ENCODE assay signal across 13 cellular contexts in genomic region chr9:113895526-113895925, GRCh38.
"Had no signal": no experiment of that assay in that cellular context is flagged by ENCODE, and none has a peak within 500 bp of the region (broad histone marks: within the 10 kb centered on the region; RNA-seq: fewer than 3 reads in every experiment).

No MANE protein-coding gene starts in this region.

- H3K4me3 ChIP-seq: body of pancreas, skin epidermis, tibial artery had no signal

- DNase-seq: activated naive CD4-positive, alpha-beta T cell treated with anti-CD3 and anti-CD28 coated beads, Interleukin-2, amount 50 U/mL, for 16 hours; activated T-cell treated with anti-CD3 and anti-CD28 coated beads, Interleukin-2, amount 50 U/mL, for 1 hour; amniotic stem cell; body of pancreas; effector memory CD8-positive, alpha-beta T cell; glutamatergic neuron; immature natural killer cell; left colon; mammary epithelial cell; natural killer cell; posterior cingulate gyrus; tibial artery had no signal

- H3K27ac ChIP-seq: body of pancreas, skin epidermis, tibial artery had no signal

- H3K27me3 ChIP-seq: body of pancreas, tibial artery had no signal

- ATAC-seq: body of pancreas; effector memory CD8-positive, alpha-beta T cell; left colon; natural killer cell had no signal

- H3K9me3 ChIP-seq: body of pancreas had no signal
